Comparison of ENCODE assay signal across 22 cellular contexts in the genomic region with DNA sequence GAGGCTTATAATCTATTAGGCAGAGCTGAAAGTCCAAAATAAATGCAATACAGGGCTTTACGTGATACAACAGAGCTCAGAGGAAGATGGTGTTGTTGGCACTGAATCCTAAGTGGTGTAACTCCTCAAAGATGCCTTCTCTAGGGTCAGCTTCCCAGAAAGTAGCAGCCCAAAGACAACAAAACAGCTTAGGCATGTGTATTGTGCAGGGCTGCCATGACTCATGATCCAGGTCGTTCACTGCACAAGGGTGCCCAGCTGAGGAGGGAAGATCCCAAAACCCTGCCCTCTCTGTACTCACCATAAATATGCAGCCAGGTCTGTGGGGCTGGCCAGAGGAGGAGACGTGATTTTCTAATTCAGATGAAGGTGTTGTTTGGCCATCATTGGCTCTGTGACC. TPM values are rescaled to one million over a fixed set of nuclear protein-coding genes. Genes with fewer than 3 reads are reported as not detected.
DNase-seq lines count a peak whose midpoint lies in the region; ATAC-seq, FAIRE-seq and TF ChIP-seq lines count a peak whose summit lies in the region.
"Had no signal": no experiment of that assay in that cellular context is flagged by ENCODE, and none has a peak within 500 bp of the region (broad histone marks: within the 10 kb centered on the region; RNA-seq: fewer than 3 reads in every experiment).

No MANE protein-coding gene starts in this region.

- TF ChIP-seq EP300 in HepG2 (IDR thresholded peaks at IDR 0.05; ENCODE audit: low read depth in 2 of 2, low read length in 2 of 2) (no peak), HepG2 (CRISPR knock-in tag; IDR thresholded peaks at IDR 0.05; ENCODE audit: borderline replicate concordance) (no peak)

- no peaks in the 10 kb centered on the region for H3K27me3 ChIP-seq in ACC112 (ENCODE audit: insufficient read depth, low read length)
- H3K27me3 ChIP-seq in RWPE2 (ENCODE audit: insufficient read depth, poor library complexity, severe bottlenecking) = no peaks in the 10 kb centered on the region
- peaks cover 0 to 9% of the 10 kb centered on the region in 2 experiments; a peak in 2 of 5 replicates for H3K27me3 ChIP-seq in HepG2 (ENCODE audit: control insufficient read depth in 1 of 2, insufficient read depth in 2 of 2, low read length in 2 of 2)
- H3K27me3 ChIP-seq: neutrophil, tibial nerve had no signal

- in situ Hi-C loops in HepG2 (cut with HindIII; ENCODE audit: extremely low pct_ligation_motif_present, low pct_unique_long_range_greater_than_20kb) = no loop called here
- in situ Hi-C loops in KBM-7 (cut with MboI; ENCODE audit: low pct_unique_long_range_greater_than_20kb, low sequenced_read_pairs) = no loop called here

- H3K36me3 ChIP-seq in ACC112 (ENCODE audit: insufficient read depth, low read length) = no peaks in the 10 kb centered on the region
- H3K36me3 ChIP-seq in RWPE2 (ENCODE audit: low read depth) = no peaks in the 10 kb centered on the region; the same call in 1 of the 2 replicates
- no peaks in the 10 kb centered on the region for H3K36me3 ChIP-seq in HepG2 (replicated peaks in 1 of 2; ENCODE audit: control insufficient read depth in 1 of 2, insufficient read depth in 2 of 2, low read length in 2 of 2)
- H3K36me3 ChIP-seq: brain microvascular endothelial cell, neutrophil had no signal

- no peak overlapping the region for H3K4me3 ChIP-seq in ACC112 (ENCODE audit: low read depth, low read length)
- no peak overlapping the region for H3K4me3 ChIP-seq in RWPE2 (ENCODE audit: severe bottlenecking)
- no peak overlapping the region for H3K4me3 ChIP-seq in fibroblast of pulmonary artery (replicated peaks; ENCODE audit: low read depth, low read length)
- no peak overlapping the region for H3K4me3 ChIP-seq in HepG2 (replicated peaks in 1 of 3; ENCODE audit: insufficient read depth in 1 of 3, low read depth in 2 of 3, low read length in 3 of 3)
- H3K4me3 ChIP-seq: tibial nerve had no signal

- no peak for TF ChIP-seq RAD21 in HepG2 (CRISPR knock-in tag; IDR thresholded peaks at IDR 0.05)

- intact Hi-C loops in HepG2 (cut with micrococcal nuclease; ENCODE audit: unreplicated experiment) = no loop called here

- TF ChIP-seq POLR2A in HepG2 (IDR thresholded peaks at IDR 0.05; ENCODE audit: insufficient read depth in 1 of 2, low read depth in 2 of 2, low read length in 2 of 2) = no peak

- WGBS in HepG2 (ENCODE audit: low lambda C conversion rate) = 0% methylated on average over 2 of the region's 3 CpGs

- FAIRE-seq in HepG2 (lab: Jason Lieb, UNC) = no peak
- FAIRE-seq: D721Med, endothelial cell of umbilical vein, G401.6 had no signal

- H3K4me1 ChIP-seq in ACC112 (ENCODE audit: control insufficient read depth, insufficient read depth, low read length, unreplicated experiment) (peaks cover 27% of the 10 kb centered on the region), RWPE2 (ENCODE audit: insufficient read depth, poor library complexity, severe bottlenecking) (no peaks in the 10 kb centered on the region), HepG2 (ENCODE audit: insufficient read depth, low read length) (no peaks in the 10 kb centered on the region)

- no peak overlapping the region for H3K9ac ChIP-seq in HepG2 (ENCODE audit: insufficient read depth, low read depth, low read length)

- H3K9me3 ChIP-seq in RWPE2 (ENCODE audit: severe bottlenecking) = no peaks in the 10 kb centered on the region
- no peaks in the 10 kb centered on the region for H3K9me3 ChIP-seq in HepG2 (ENCODE audit: low read length)
- H3K9me3 ChIP-seq: neutrophil, tibial nerve had no signal

- CTCF ChIA-PET in HepG2 (lab: Yijun Ruan, JAX; ENCODE audit: low intra/inter-chr PET ratio, low total read pairs) = no interaction called here

- peak; percentile 68 for ATAC-seq in RWPE2 (ENCODE audit: low read depth)
- ATAC-seq in omental fat pad (ENCODE audit: low FRiP score) = peak; percentile 38
- ATAC-seq in HepG2 = no peak
- ATAC-seq: left lobe of liver had no signal

- no peaks in the 10 kb centered on the region for H4K20me1 ChIP-seq in HepG2 (ENCODE audit: insufficient read depth, low read length)

- no TSS peak for BruUV-seq in HepG2 (replicated peaks; lab: Mats Ljungman, UMichigan)

- no peak for TF ChIP-seq CTCF in RWPE2 (IDR thresholded peaks at IDR 0.05; ENCODE audit: poor library complexity, severe bottlenecking)
- TF ChIP-seq CTCF in fibroblast of pulmonary artery (IDR thresholded peaks at IDR 0.05; ENCODE audit: low read length, missing control alignments) = no peak
- no peak for TF ChIP-seq CTCF in omental fat pad (IDR thresholded peaks at IDR 0.05)
- no peak for TF ChIP-seq CTCF in HepG2 (CRISPR knock-in tag; IDR thresholded peaks at IDR 0.05)

- POLR2A ChIA-PET in HepG2 (lab: Yijun Ruan, JAX) = no interaction called here

- H3K27ac ChIP-seq in ACC112 (ENCODE audit: low read depth, low read length) (peak overlapping the region; percentile 86), RWPE2 (ENCODE audit: poor library complexity, severe bottlenecking) (no peak overlapping the region), HepG2 (ENCODE audit: extremely low read length, insufficient read depth, low read length) (no peak overlapping the region)
- H3K27ac ChIP-seq: brain microvascular endothelial cell, neutrophil, tibial nerve had no signal

- no peak overlapping the region for H3K4me2 ChIP-seq in HepG2 (ENCODE audit: low read depth, low read length)

- H2AFZ ChIP-seq in ACC112 (ENCODE audit: low read length, unreplicated experiment) = no peak overlapping the region
- no peak overlapping the region for H2AFZ ChIP-seq in HepG2 (ENCODE audit: low read length)

- H3K79me2 ChIP-seq in ACC112 (ENCODE audit: control insufficient read depth, insufficient read depth, low read length, unreplicated experiment) (no peaks in the 10 kb centered on the region), HepG2 (ENCODE audit: insufficient read depth, low read length) (no peaks in the 10 kb centered on the region)

- DNase-seq in RWPE2 (ENCODE audit: low spot score) (no peak), fibroblast of pulmonary artery (ENCODE audit: low read depth) (peak; percentile 81), omental fat pad (ENCODE audit: low spot score) (no peak), HepG2 (ENCODE audit: low spot score) (no peak), KBM-7 (no peak)
- DNase-seq in stimulated activated CD4-positive, alpha-beta T cell treated with anti-CD3 and anti-CD28 coated beads, Interleukin-2, amount 100 ng/mL, for 24 hours = no peak
- no peak for DNase-seq in activated CD4-positive, alpha-beta T cell treated with anti-CD3 and anti-CD28 coated beads, Interleukin-2, amount 50 U/mL, for 4 hours
- DNase-seq: activated naive CD8-positive, alpha-beta T cell treated with anti-CD3 and anti-CD28 coated beads for 36 hours; brain microvascular endothelial cell; head of caudate nucleus; NCI-H1417; NCI-H524; retina had no signal

TF ChIP-seq in HepG2, 621 proteins besides CTCF, POLR2A, EP300 and RAD21 (continues in another document):
- TF ChIP-seq ZC3H13 (CRISPR knock-in tag; IDR thresholded peaks at IDR 0.05) (no peak), SNRNP70 (IDR thresholded peaks at IDR 0.05; ENCODE audit: low read depth, low read length) (no peak)
- TF ChIP-seq, protein P1, sequence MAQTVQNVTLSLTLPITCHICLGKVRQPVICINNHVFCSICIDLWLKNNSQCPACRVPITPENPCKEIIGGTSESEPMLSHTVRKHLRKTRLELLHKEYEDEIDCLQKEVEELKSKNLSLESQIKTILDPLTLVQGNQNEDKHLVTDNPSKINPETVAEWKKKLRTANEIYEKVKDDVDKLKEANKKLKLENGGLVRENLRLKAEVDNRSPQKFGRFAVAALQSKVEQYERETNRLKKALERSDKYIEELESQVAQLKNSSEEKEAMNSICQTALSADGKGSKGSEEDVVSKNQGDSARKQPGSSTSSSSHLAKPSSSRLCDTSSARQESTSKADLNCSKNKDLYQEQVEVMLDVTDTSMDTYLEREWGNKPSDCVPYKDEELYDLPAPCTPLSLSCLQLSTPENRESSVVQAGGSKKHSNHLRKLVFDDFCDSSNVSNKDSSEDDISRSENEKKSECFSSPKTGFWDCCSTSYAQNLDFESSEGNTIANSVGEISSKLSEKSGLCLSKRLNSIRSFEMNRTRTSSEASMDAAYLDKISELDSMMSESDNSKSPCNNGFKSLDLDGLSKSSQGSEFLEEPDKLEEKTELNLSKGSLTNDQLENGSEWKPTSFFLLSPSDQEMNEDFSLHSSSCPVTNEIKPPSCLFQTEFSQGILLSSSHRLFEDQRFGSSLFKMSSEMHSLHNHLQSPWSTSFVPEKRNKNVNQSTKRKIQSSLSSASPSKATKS (CRISPR knock-in tag; IDR thresholded peaks at IDR 0.05) = no peak
- TF ChIP-seq, protein P2, sequence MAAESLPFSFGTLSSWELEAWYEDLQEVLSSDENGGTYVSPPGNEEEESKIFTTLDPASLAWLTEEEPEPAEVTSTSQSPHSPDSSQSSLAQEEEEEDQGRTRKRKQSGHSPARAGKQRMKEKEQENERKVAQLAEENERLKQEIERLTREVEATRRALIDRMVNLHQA (CRISPR knock-in tag; IDR thresholded peaks at IDR 0.05) = no peak

RNA-seq across cellular contexts. Expression of a gene that starts 59.4 kb away (rescaled TPM):
- total RNA-seq in omental fat pad (1,000 to 10,000 TPM in 3 of 4 donors, 100 to 1,000 TPM in 1; 712 to 1,460 (median 1,382) TPM), HepG2 (2016; rRNA removed; fragmentation: Illumina TruSeq; extraction: Trizol) (not detected in 2 replicates)
- total RNA-seq in HepG2 (2016; cell fraction: cytosol; rRNA removed; fragmentation: Illumina TruSeq; extraction: Trizol; ENCODE audit: low read depth) = not detected in 2 replicates
- total RNA-seq in HepG2 (2016; cell fraction: insoluble cytoplasmic fraction; rRNA removed; fragmentation: Illumina TruSeq; extraction: Trizol) = not detected in 2 replicates
- not detected in 2 replicates for total RNA-seq in HepG2 (2016; cell fraction: membrane; rRNA removed; fragmentation: Illumina TruSeq; extraction: Trizol)
- not detected in 2 replicates for total RNA-seq in HepG2 (2016; cell fraction: nucleus; rRNA removed; fragmentation: Illumina TruSeq; extraction: Trizol)
- polyA plus RNA-seq in HepG2 (2011; rRNA removed) = 0.13 TPM in 1 of 2 replicates, not detected in the other
- polyA plus RNA-seq in HepG2 (2011; cell fraction: cytosol; rRNA removed) = 0.21 TPM in 1 of 2 replicates, not detected in the other
- polyA plus RNA-seq in HepG2 (2011; cell fraction: nucleus; rRNA removed) = not detected in 2 replicates
- polyA plus RNA-seq in HepG2 (2012) = not detected in 2 replicates
- polyA plus RNA-seq in HepG2 (2016; cell fraction: cytosol; fragmentation: Illumina TruSeq; extraction: Trizol; ENCODE audit: low read depth) = not detected in 2 replicates
- not detected in 2 replicates for polyA plus RNA-seq in HepG2 (2016; cell fraction: insoluble cytoplasmic fraction; fragmentation: Illumina TruSeq; extraction: Trizol; ENCODE audit: low read depth)
- polyA plus RNA-seq in HepG2 (2016; cell fraction: membrane; fragmentation: Illumina TruSeq; extraction: Trizol; ENCODE audit: low read depth) = not detected in 2 replicates
- polyA plus RNA-seq in HepG2 (2016; cell fraction: nucleus; fragmentation: Illumina TruSeq; extraction: Trizol; ENCODE audit: insufficient read depth, low read depth) = not detected in 2 replicates
- 129 TPM in 1 of 2 replicates, not detected in the other for polyA minus RNA-seq in HepG2 (2011; rRNA and poly(A)+ RNA removed; ENCODE audit: low replicate concordance)
- 1.6 and 1.8 TPM in 2 replicates for polyA minus RNA-seq in HepG2 (2011; cell fraction: cytosol; rRNA and poly(A)+ RNA removed)
- 1.4 and 1.5 TPM in 2 replicates for polyA minus RNA-seq in HepG2 (2011; cell fraction: nucleus; rRNA and poly(A)+ RNA removed)
- total RNA-seq: activated naive CD8-positive, alpha-beta T cell treated with anti-CD3 and anti-CD28 coated beads for 36 hours; activated T-helper 1 cell treated with anti-CD3 and anti-CD28 coated beads, Interleukin-12 subunit alpha, Interleukin-12 subunit beta, Interleukin-2, Interleukin-4 antibody, amounts not matched to agents 30 ng/mL and 10 ng/mL and 1 ng/mL, durations not matched to agents 14 hours and 24 hours and 36 hours had no signal
- polyA plus RNA-seq: CD14-positive monocyte had no signal

Comparison
In these comparisons a context has a peak if more than half of its experiments do, and no peak if none do; other contexts are left out.
1. RNA of a gene that starts 59.4 kb away (total RNA-seq): 712 to 1,460 TPM in omental fat pad; not detected in HepG2; every median in the first group is over 100 times any median in the second.